24 cellular contexts compared by ENCODE assay signal in genomic region chr6:44668391-44668930, GRCh38.
DNase-seq lines count a peak whose midpoint lies in the region; ATAC-seq and TF ChIP-seq lines count a peak whose summit lies in the region.
"Had no signal": no experiment of that assay in that cellular context is flagged by ENCODE, and none has a peak within 500 bp of the region (broad histone marks: within the 10 kb centered on the region; RNA-seq: fewer than 3 reads in every experiment).

No MANE protein-coding gene starts in this region.

- peak overlapping the region; percentile 80 for H3K18ac ChIP-seq in neuronal stem cell (ENCODE audit: low read length)

- no peaks in the 10 kb centered on the region for H3K27me3 ChIP-seq in HUES64 (ENCODE audit: insufficient read depth, low read length)
- H3K27me3 ChIP-seq in neuronal stem cell (ENCODE audit: control insufficient read depth in 3 of 3, insufficient read depth in 3 of 3, low read depth in 1 of 3, low read length in 3 of 3), result no peaks in the 10 kb centered on the region
- H3K27me3 ChIP-seq in psoas muscle (ENCODE audit: insufficient read depth in 3 of 3, low read length in 2 of 3), result peaks cover 0 to 4% (median 4%) of the 10 kb centered on the region in 3 donors
- no peaks in the 10 kb centered on the region for H3K27me3 ChIP-seq in lower lobe of right lung (ENCODE audit: low read depth)
- H3K27me3 ChIP-seq: adrenal gland, breast epithelium, suprapubic skin had no signal

- no peak overlapping the region for H2BK5ac ChIP-seq in neuronal stem cell (ENCODE audit: low read length)

- no peak overlapping the region for H4K8ac ChIP-seq in neuronal stem cell (ENCODE audit: low read depth, low read length)

- no peaks in the 10 kb centered on the region for H3K9me3 ChIP-seq in HUES64 (ENCODE audit: insufficient read depth, low read depth, low read length)
- H3K9me3 ChIP-seq in neuronal stem cell (replicated peaks in 1 of 2; ENCODE audit: control insufficient read depth in 2 of 2, insufficient read depth in 1 of 2, low read depth in 1 of 2, low read length in 2 of 2), result no peaks in the 10 kb centered on the region
- no peaks in the 10 kb centered on the region for H3K9me3 ChIP-seq in psoas muscle
- H3K9me3 ChIP-seq in lower lobe of right lung, result no peaks in the 10 kb centered on the region
- H3K9me3 ChIP-seq: adrenal gland, breast epithelium, left lung, mucosa of descending colon, neutrophil, suprapubic skin had no signal

- H3K27ac Mint-ChIP-seq in chondrocyte (ENCODE audit: unreplicated experiment), result no peak overlapping the region
- H3K27ac Mint-ChIP-seq: activated CD4-positive, alpha-beta T cell treated with anti-CD3 and anti-CD28 coated beads for 36 hours; immature natural killer cell had no signal

- peaks cover 79% of the 10 kb centered on the region for H3K4me1 Mint-ChIP-seq in chondrocyte (ENCODE audit: low read depth)
- H3K4me1 Mint-ChIP-seq: activated CD4-positive, alpha-beta T cell treated with anti-CD3 and anti-CD28 coated beads for 36 hours; immature natural killer cell had no signal

- TF ChIP-seq CTCF in C4-2B (conservative IDR thresholded peaks at IDR 0.05), result peak; percentile 26; the same call in 1 of the 2 replicates
- TF ChIP-seq CTCF in chondrocyte (IDR thresholded peaks at IDR 0.05), result peak; percentile 52
- TF ChIP-seq CTCF in psoas muscle (IDR thresholded peaks at IDR 0.05), result no peak
- TF ChIP-seq CTCF in lower lobe of right lung (IDR thresholded peaks at IDR 0.05), result no peak

- peaks cover 70% of the 10 kb centered on the region for H3K4me1 ChIP-seq in HUES64 (ENCODE audit: insufficient read depth, low read length)
- H3K4me1 ChIP-seq in neuronal stem cell (ENCODE audit: control insufficient read depth in 2 of 2, insufficient read depth in 1 of 2, low read depth in 1 of 2, low read length in 2 of 2), result peaks cover 40 to 48% of the 10 kb centered on the region in 2 donors
- no peaks in the 10 kb centered on the region for H3K4me1 ChIP-seq in psoas muscle
- no peaks in the 10 kb centered on the region for H3K4me1 ChIP-seq in lower lobe of right lung
- H3K4me1 ChIP-seq: adrenal gland, breast epithelium, left lung had no signal

- H3K36me3 ChIP-seq in HUES64 (ENCODE audit: insufficient read depth, low read length), result no peaks in the 10 kb centered on the region
- H3K36me3 ChIP-seq in neuronal stem cell (replicated peaks in 1 of 2; ENCODE audit: control insufficient read depth in 2 of 2, insufficient read depth in 2 of 2, low read length in 2 of 2), result no peaks in the 10 kb centered on the region
- H3K36me3 ChIP-seq in psoas muscle (ENCODE audit: insufficient read depth in 1 of 2, low read depth in 1 of 2), result no peaks in the 10 kb centered on the region
- H3K36me3 ChIP-seq in lower lobe of right lung, result no peaks in the 10 kb centered on the region
- H3K36me3 ChIP-seq: adrenal gland, breast epithelium, left lung, neutrophil, suprapubic skin had no signal

- peaks cover 5% of the 10 kb centered on the region for H3K9me3 Mint-ChIP-seq in chondrocyte (ENCODE audit: low read depth)
- H3K9me3 Mint-ChIP-seq: immature natural killer cell had no signal

- H2BK12ac ChIP-seq in neuronal stem cell (ENCODE audit: low read length), result no peak overlapping the region

- 69% methylated on average over 8 of the region's 8 CpGs for WGBS in HUES64
- WGBS in neuronal stem cell (ENCODE audit: extremely low coverage in 2 of 2, insufficient read length in 2 of 2, insufficient replicate concordance in 1 of 2), 2 donors, result no CpG with 5 or more reads among the region's 8 CpGs
- 71 to 83% (median 79%) methylated on average over 8 of the region's 8 CpGs for WGBS in psoas muscle, 3 donors

- H3K4me3 ChIP-seq in HUES64 (ENCODE audit: low read length) (no peak overlapping the region), neuronal stem cell (ENCODE audit: low read length in 2 of 2) (no peak overlapping the region), psoas muscle (no peak overlapping the region), lower lobe of right lung (no peak overlapping the region)
- H3K4me3 ChIP-seq: adrenal gland, breast epithelium, left lung, mucosa of descending colon, suprapubic skin had no signal

- intact Hi-C loops in psoas muscle (cut with DNase I) (no loop called here), lower lobe of right lung (cut with DNase I) (no loop called here)

- no peak overlapping the region for H3K14ac ChIP-seq in neuronal stem cell (ENCODE audit: low read length)

- DNase-seq in chondrocyte (ENCODE audit: low spot score) (no peak), neuronal stem cell (ENCODE audit: low spot score) (no peak), psoas muscle (no peak), lower lobe of right lung (no peak)
- DNase-seq in activated naive CD4-positive, alpha-beta T cell (lab: John Stamatoyannopoulos, UW), result no peak
- DNase-seq: ACHN; activated effector memory CD4-positive, alpha-beta T cell treated with Interleukin-2 at 50 U/mL for 16 hours; C1 segment of cervical spinal cord; DMS 273 treated with DMSO at 0.1 percent for 48 hours; immature natural killer cell; left lung; NCI-H1092; NCI-H2081; NCI-H524 treated with DMSO at 0.1 percent for 48 hours; retina had no signal

- H3K23ac ChIP-seq in neuronal stem cell (ENCODE audit: low read depth, low read length, poor library complexity), result no peak overlapping the region

- ATAC-seq in psoas muscle (no peak), lower lobe of right lung (no peak), GM18873 (IDR thresholded peaks at IDR 0.05; ENCODE audit: low FRiP score, unreplicated experiment) (no peak)
- ATAC-seq: activated CD4-positive, alpha-beta T cell treated with anti-CD3 and anti-CD28 coated beads for 36 hours had no signal

- no peak overlapping the region for H2AFZ ChIP-seq in neuronal stem cell (ENCODE audit: low read length)

- no peaks in the 10 kb centered on the region for H3K79me1 ChIP-seq in neuronal stem cell (ENCODE audit: low read depth, low read length)

- no peak overlapping the region for H4K91ac ChIP-seq in neuronal stem cell (ENCODE audit: low read depth, low read length, poor library complexity)

- no peak overlapping the region for H2AK5ac ChIP-seq in neuronal stem cell (ENCODE audit: low read depth, low read length)

- H3K4me2 ChIP-seq in neuronal stem cell (ENCODE audit: insufficient read depth, low read length, poor library complexity, severe bottlenecking), result no peak overlapping the region

- no peak overlapping the region for H2BK120ac ChIP-seq in neuronal stem cell (ENCODE audit: low read depth, low read length)

- H3K27me3 Mint-ChIP-seq in chondrocyte (ENCODE audit: low read depth), result no peaks in the 10 kb centered on the region
- H3K27me3 Mint-ChIP-seq: activated CD4-positive, alpha-beta T cell treated with anti-CD3 and anti-CD28 coated beads for 36 hours had no signal

- H3K27ac ChIP-seq in C4-2B, result peak overlapping the region; percentile 67
- H3K27ac ChIP-seq in HUES64 (ENCODE audit: low read depth, low read length), result peak overlapping the region; percentile 49
- H3K27ac ChIP-seq in neuronal stem cell (replicated peaks; ENCODE audit: low read length), result no peak overlapping the region
- no peak overlapping the region for H3K27ac ChIP-seq in psoas muscle
- no peak overlapping the region for H3K27ac ChIP-seq in lower lobe of right lung
- H3K27ac ChIP-seq: adrenal gland, left lung, neutrophil, suprapubic skin had no signal

- H3K4me3 Mint-ChIP-seq in chondrocyte (ENCODE audit: unreplicated experiment), result no peak overlapping the region
- H3K4me3 Mint-ChIP-seq: activated CD4-positive, alpha-beta T cell treated with anti-CD3 and anti-CD28 coated beads for 36 hours; immature natural killer cell had no signal

- H3K4ac ChIP-seq in neuronal stem cell (ENCODE audit: low read length), result no peak overlapping the region

- H3K36me3 Mint-ChIP-seq in chondrocyte (ENCODE audit: low read depth), result peaks cover 1% of the 10 kb centered on the region

- peak overlapping the region; percentile 24 for H2BK15ac ChIP-seq in neuronal stem cell (ENCODE audit: low read length)

- H3K9ac ChIP-seq in HUES64 (ENCODE audit: low read depth, low read length) (peak overlapping the region; percentile 20; the same call in 1 of the 2 replicates), neuronal stem cell (ENCODE audit: low read depth, low read length, poor library complexity) (peak overlapping the region; percentile 17)

Comparison
In these comparisons a context has a peak if more than half of its experiments do, and no peak if none do; other contexts are left out.
1. H3K27ac ChIP-seq: peak in C4-2B (single experiment) and HUES64 (single experiment); none in neuronal stem cell (single experiment), psoas muscle (single experiment) and lower lobe of right lung (single experiment).
2. CTCF ChIP-seq: peak in C4-2B (single experiment) and chondrocyte (single experiment); none in psoas muscle (single experiment) and lower lobe of right lung (single experiment).